15 cellular contexts compared by ENCODE assay signal in genomic region chr12:52183544-52183910, GRCh38. TPM values are rescaled to one million over a fixed set of nuclear protein-coding genes. Genes with fewer than 3 reads are reported as not detected.
DNase-seq lines count a peak whose midpoint lies in the region; ATAC-seq and TF ChIP-seq lines count a peak whose summit lies in the region.
"Had no signal": no experiment of that assay in that cellular context is flagged by ENCODE, and none has a peak within 500 bp of the region (broad histone marks: within the 10 kb centered on the region; RNA-seq: fewer than 3 reads in every experiment).

No MANE protein-coding gene starts in this region.

- H3K27me3 Mint-ChIP-seq in glutamatergic neuron (ENCODE audit: unreplicated experiment), result peaks cover 2% of the 10 kb centered on the region
- H3K27me3 Mint-ChIP-seq in stimulated activated naive CD8-positive, alpha-beta T cell treated with anti-CD3 and anti-CD28 coated beads, Interleukin-15, amount 100 ng/mL, for 72 hours, result no peaks in the 10 kb centered on the region
- H3K27me3 Mint-ChIP-seq: CD4-positive, alpha-beta memory T cell had no signal

- H3K4me1 Mint-ChIP-seq in glutamatergic neuron (ENCODE audit: low read depth, unreplicated experiment), result no peaks in the 10 kb centered on the region
- H3K4me1 Mint-ChIP-seq in stimulated activated naive CD8-positive, alpha-beta T cell treated with anti-CD3 and anti-CD28 coated beads, Interleukin-15, amount 100 ng/mL, for 72 hours, result peaks cover 6% of the 10 kb centered on the region
- H3K4me1 Mint-ChIP-seq: immature natural killer cell had no signal

- TF ChIP-seq EP300 in Ishikawa (IDR thresholded peaks at IDR 0.05; ENCODE audit: borderline replicate concordance), result no peak

- H3K4me3 Mint-ChIP-seq in glutamatergic neuron (ENCODE audit: unreplicated experiment), result no peak overlapping the region
- no peak overlapping the region for H3K4me3 Mint-ChIP-seq in stimulated activated naive CD8-positive, alpha-beta T cell treated with anti-CD3 and anti-CD28 coated beads, Interleukin-15, amount 100 ng/mL, for 72 hours
- H3K4me3 Mint-ChIP-seq: activated T-cell treated with anti-CD3 and anti-CD28 coated beads, Interleukin-2, amount 50 U/mL, for 4 hours; CD4-positive, alpha-beta memory T cell; immature natural killer cell had no signal

- TF ChIP-seq RAD21 in Ishikawa (IDR thresholded peaks at IDR 0.05; ENCODE audit: low read depth), result no peak

- H3K4me3 ChIP-seq in SJSA1 (no peak overlapping the region), skeletal muscle tissue (ENCODE audit: low read length in 3 of 3) (no peak overlapping the region)
- H3K4me3 ChIP-seq: right lobe of liver had no signal

- 0 out of 2 replicates have a peak overlapping the region, but pooled peaks have one; percentile 18 for H3K27ac ChIP-seq in SJSA1
- peak overlapping the region; percentile 36 for H3K27ac ChIP-seq in skeletal muscle tissue (ENCODE audit: low read depth, low read length)
- H3K27ac ChIP-seq: right lobe of liver had no signal

- H3K36me3 ChIP-seq in SJSA1 (peaks cover 30% of the 10 kb centered on the region), skeletal muscle tissue (ENCODE audit: control insufficient read depth in 3 of 3, insufficient read depth in 3 of 3, low read length in 3 of 3) (no peaks in the 10 kb centered on the region)
- H3K36me3 ChIP-seq: right lobe of liver had no signal

- no peaks in the 10 kb centered on the region for H3K9me3 ChIP-seq in SJSA1 (replicated peaks)
- no peaks in the 10 kb centered on the region for H3K9me3 ChIP-seq in skeletal muscle tissue (ENCODE audit: control insufficient read depth in 3 of 3, low read length in 3 of 3)
- H3K9me3 ChIP-seq: right lobe of liver had no signal

- H3K9me3 Mint-ChIP-seq in glutamatergic neuron (ENCODE audit: unreplicated experiment), result peaks cover 6% of the 10 kb centered on the region
- no peaks in the 10 kb centered on the region for H3K9me3 Mint-ChIP-seq in stimulated activated naive CD8-positive, alpha-beta T cell treated with anti-CD3 and anti-CD28 coated beads, Interleukin-15, amount 100 ng/mL, for 72 hours
- H3K9me3 Mint-ChIP-seq: activated T-cell treated with anti-CD3 and anti-CD28 coated beads, Interleukin-2, amount 50 U/mL, for 4 hours; CD4-positive, alpha-beta memory T cell; immature natural killer cell had no signal

- no peaks in the 10 kb centered on the region for H3K36me3 Mint-ChIP-seq in glutamatergic neuron (ENCODE audit: unreplicated experiment)
- H3K36me3 Mint-ChIP-seq: CD4-positive, alpha-beta memory T cell; immature natural killer cell had no signal

- DNase-seq in SJSA1 (ENCODE audit: low read depth in 1 of 2, low spot score in 2 of 2) (no peak), glutamatergic neuron (peak; percentile 9), cortex of kidney (lab: John Stamatoyannopoulos, UW) (no peak)
- DNase-seq in stimulated activated naive CD8-positive, alpha-beta T cell treated with anti-CD3 and anti-CD28 coated beads, Interleukin-15, amount 100 ng/mL, for 72 hours, result no peak
- DNase-seq in activated CD4-positive, CD25-positive, alpha-beta regulatory T cell treated with anti-CD3 and anti-CD28 coated beads, Interleukin-2, amount 50 U/mL, for 72 hours, result no peak
- no peak for DNase-seq in activated CD4-positive, alpha-beta T cell treated with anti-CD3 and anti-CD28 coated beads, Interleukin-2, amount 50 U/mL, for 4 hours
- DNase-seq: activated T-cell treated with anti-CD3 and anti-CD28 coated beads, Interleukin-2, amount 50 U/mL, for 4 hours; CD4-positive, alpha-beta memory T cell; foreskin fibroblast; immature natural killer cell; right lobe of liver; SW 1271 had no signal

- H3K4me1 ChIP-seq in SJSA1 (replicated peaks) (peaks cover 69% of the 10 kb centered on the region), skeletal muscle tissue (ENCODE audit: control insufficient read depth in 3 of 3, insufficient read depth in 3 of 3, low read length in 3 of 3) (peaks cover 4 to 47% (median 35%) of the 10 kb centered on the region in 3 donors)
- H3K4me1 ChIP-seq: right lobe of liver had no signal

- ATAC-seq in stimulated activated naive CD8-positive, alpha-beta T cell treated with anti-CD3 and anti-CD28 coated beads, Interleukin-15, amount 100 ng/mL, for 72 hours, result no peak
- ATAC-seq: activated CD4-positive, CD25-positive, alpha-beta regulatory T cell treated with anti-CD3 and anti-CD28 coated beads, Interleukin-2, amount 50 U/mL, for 24 hours; activated T-cell treated with anti-CD3 and anti-CD28 coated beads, Interleukin-2, amount 50 U/mL, for 4 hours had no signal

- no peaks in the 10 kb centered on the region for H3K27me3 ChIP-seq in SJSA1 (replicated peaks)
- H3K27me3 ChIP-seq in skeletal muscle tissue (ENCODE audit: control insufficient read depth in 3 of 3, insufficient read depth in 3 of 3, low read length in 3 of 3), result peaks cover 0 to 2% (median 0%) of the 10 kb centered on the region in 3 donors
- H3K27me3 ChIP-seq: right lobe of liver had no signal

- H3K27ac Mint-ChIP-seq in glutamatergic neuron (ENCODE audit: unreplicated experiment), result no peak overlapping the region
- H3K27ac Mint-ChIP-seq in stimulated activated naive CD8-positive, alpha-beta T cell treated with anti-CD3 and anti-CD28 coated beads, Interleukin-15, amount 100 ng/mL, for 72 hours, result no peak overlapping the region
- H3K27ac Mint-ChIP-seq: CD4-positive, alpha-beta memory T cell; immature natural killer cell had no signal

- H3K9ac ChIP-seq in skeletal muscle tissue (ENCODE audit: low read depth in 1 of 3, low read length in 3 of 3), result peak overlapping the region in 2 of 3 donors; percentile 33 to 51

- no peak for TF ChIP-seq CTCF in glutamatergic neuron (IDR thresholded peaks at IDR 0.05; ENCODE audit: partially characterized antibody, unreplicated experiment)

TF ChIP-seq in Ishikawa, 13 proteins besides CTCF, POLR2A, EP300 and RAD21:
- TF ChIP-seq EGR1 (IDR thresholded peaks at IDR 0.05), result 0 out of 2 replicates have a peak, but pooled peaks have one; percentile 23
- no peak for TF ChIP-seq CEBPB (IDR thresholded peaks at IDR 0.05)

RNA-seq across cellular contexts. Expression of gene KRT80, which starts 8.3 kb away (rescaled TPM):
- 1.5 and 4.0 TPM in 2 replicates for total RNA-seq in SJSA1 (2014; rRNA removed; shearing (Covaris generic))
- total RNA-seq in glutamatergic neuron (ENCODE audit: unreplicated experiment) (not detected), skeletal muscle tissue (0.52 TPM)
- total RNA-seq: CD4-positive, alpha-beta memory T cell had no signal

RNA-seq across cellular contexts. Expression of gene KRT7, which starts 49.5 kb away (rescaled TPM):
- 2.1 and 16.1 TPM in 2 replicates for total RNA-seq in SJSA1 (2014; rRNA removed; shearing (Covaris generic))
- total RNA-seq in glutamatergic neuron (ENCODE audit: unreplicated experiment), result not detected
- not detected for total RNA-seq in skeletal muscle tissue
- total RNA-seq: CD4-positive, alpha-beta memory T cell had no signal
